ENCODE assay signal across 11 cellular contexts in the genomic region with DNA sequence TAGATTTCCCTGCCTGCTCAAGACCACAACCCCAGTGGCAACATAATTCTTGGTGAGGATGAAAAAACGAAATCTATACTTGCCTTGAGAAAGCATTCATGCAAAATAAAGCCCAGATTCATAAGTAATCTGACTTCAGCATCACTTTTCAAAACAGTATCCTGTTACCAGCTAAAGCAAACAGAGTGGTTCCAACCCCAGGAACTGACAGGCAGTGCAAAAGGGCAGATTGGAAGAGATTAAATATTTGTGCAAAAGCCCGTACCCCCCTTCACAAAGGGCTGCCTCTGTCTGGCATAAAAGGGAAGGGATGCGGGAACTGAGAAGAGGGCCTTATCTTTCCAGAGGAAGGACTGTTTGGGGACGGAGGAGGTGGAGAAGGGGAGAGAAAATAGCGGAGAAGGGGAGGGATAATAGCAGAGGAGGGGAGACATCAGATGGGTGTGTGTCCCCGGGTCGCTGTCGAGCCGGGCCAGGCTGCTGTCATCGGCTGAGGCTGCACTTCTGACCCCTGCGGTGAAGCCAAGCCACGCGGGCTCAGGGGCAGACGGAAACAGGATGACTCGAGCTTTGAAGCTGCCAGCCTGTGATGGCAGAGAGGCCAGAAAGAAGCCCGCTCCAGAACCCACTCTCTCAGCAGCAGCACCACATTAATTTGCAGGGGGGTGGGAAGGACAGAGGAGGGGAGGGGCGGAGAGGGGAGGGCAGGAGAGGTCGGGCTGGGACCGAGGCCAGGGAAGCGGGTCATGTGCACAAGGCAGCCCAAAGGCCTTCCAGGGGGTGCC. TPM values are rescaled to one million over a fixed set of nuclear protein-coding genes. Genes with fewer than 3 reads are reported as not detected.
DNase-seq lines count a peak whose midpoint lies in the region; ATAC-seq and TF ChIP-seq lines count a peak whose summit lies in the region.
"Not testable (repeated sequence)": the region's sequence is repeated elsewhere in the genome, so short reads cannot be mapped to it uniquely, and the experiment has no call there.
"Had no signal": no experiment of that assay in that cellular context is flagged by ENCODE, and none has a peak within 500 bp of the region (broad histone marks: within the 10 kb centered on the region; RNA-seq: fewer than 3 reads in every experiment).

No MANE protein-coding gene starts in this region.

- not testable (repeated sequence) for H3K23ac ChIP-seq in trophoblast cell (ENCODE audit: low read length)

- peak; percentile 35 for ATAC-seq in T-helper 17 cell
- ATAC-seq in right lobe of liver, result peak; percentile 81 to 91 (median 84)

- not testable (repeated sequence) for H3K36me3 Mint-ChIP-seq in T-helper 17 cell (ENCODE audit: low read depth)

- not testable (repeated sequence) for H2BK12ac ChIP-seq in trophoblast cell (ENCODE audit: low read length)

- peaks cover 62% of the 10 kb centered on the region for H3K27me3 Mint-ChIP-seq in T-helper 17 cell

- WGBS in adrenal gland, 4 donors, result 19 to 40% (median 24%) methylated on average over 14 to 20 of the region's 20 CpGs
- WGBS in right lobe of liver (ENCODE audit: insufficient coverage, low coverage, low lambda C conversion rate, missing lambda C conversion rate), result 2% methylated on average over 14 of the region's 20 CpGs
- WGBS in trophoblast cell (ENCODE audit: extremely low coverage, insufficient coverage, insufficient read length), result no CpG with 5 or more reads among the region's 20 CpGs

- not testable (repeated sequence) for H3K9ac ChIP-seq in trophoblast cell (ENCODE audit: low read length)

- H3K27ac ChIP-seq in adrenal gland, uterus: not testable (repeated sequence)
- H3K27ac ChIP-seq in right lobe of liver (peak overlapping the region; percentile 70 to 92 (median 86)), trophoblast cell (ENCODE audit: low read depth, low read length) (peak overlapping the region; percentile 44)

- H3K4me3 ChIP-seq in adrenal gland; trophoblast cell (ENCODE audit: low read depth, low read length); uterus: not testable (repeated sequence)
- H3K4me3 ChIP-seq in right lobe of liver, result peak overlapping the region; percentile 12 to 48 (median 41)

- not testable (repeated sequence) for H4K8ac ChIP-seq in trophoblast cell (ENCODE audit: low read depth, low read length)

- not testable (repeated sequence) for H3K4ac ChIP-seq in trophoblast cell (ENCODE audit: low read depth, low read length)

- TF ChIP-seq POLR2A in adrenal gland (IDR thresholded peaks at IDR 0.05); uterus (IDR thresholded peaks at IDR 0.05): not testable (repeated sequence)
- TF ChIP-seq POLR2A in right lobe of liver (IDR thresholded peaks at IDR 0.05), result peak; percentile 41

- intact Hi-C loops in adrenal gland (cut with DNase I), result loop anchor here in 1 of 2 donors (5.0 kb wide), 1 partner anchor 666 kb away; no protein-coding TSS in a partner anchor
- intact Hi-C loops in right lobe of liver (cut with DNase I); uterus (cut with DNase I; ENCODE audit: low total_unique reads): not testable (repeated sequence)

- H3K4me2 ChIP-seq in trophoblast cell (ENCODE audit: low read length), result not testable (repeated sequence)

- not testable (repeated sequence) for H3K9me3 ChIP-seq in T-helper 17 cell (ENCODE audit: control insufficient read depth, low read length, poor library complexity, severe bottlenecking); adrenal gland (replicated peaks in 1 of 3); right lobe of liver; trophoblast cell (ENCODE audit: insufficient read depth, low read depth, low read length); uterus

- not testable (repeated sequence) for H3K14ac ChIP-seq in trophoblast cell (ENCODE audit: low read length)

- TF ChIP-seq CTCF in adrenal gland (IDR thresholded peaks at IDR 0.05); right lobe of liver (IDR thresholded peaks at IDR 0.05); uterus (IDR thresholded peaks at IDR 0.05): not testable (repeated sequence)

- H3K27ac Mint-ChIP-seq in T-helper 17 cell, result peak overlapping the region; percentile 78

- not testable (repeated sequence) for H3K4me1 ChIP-seq in adrenal gland (replicated peaks in 1 of 2); trophoblast cell (ENCODE audit: control insufficient read depth in 1 of 2, insufficient read depth in 2 of 2, low read length in 2 of 2); uterus
- peaks cover 0 to 60% (median 28%) of the 10 kb centered on the region in 4 donors for H3K4me1 ChIP-seq in right lobe of liver

- not testable (repeated sequence) for H2AFZ ChIP-seq in trophoblast cell (ENCODE audit: insufficient read depth, low read length, poor library complexity)

- H2BK5ac ChIP-seq in trophoblast cell (ENCODE audit: low read depth, low read length, poor library complexity), result not testable (repeated sequence)

- not testable (repeated sequence) for H3K36me3 ChIP-seq in adrenal gland (replicated peaks in 1 of 2); right lobe of liver; trophoblast cell (ENCODE audit: control insufficient read depth in 1 of 2, insufficient read depth in 2 of 2, low read length in 2 of 2); uterus

- H3K18ac ChIP-seq in trophoblast cell (ENCODE audit: low read length), result not testable (repeated sequence)

- H4K12ac ChIP-seq in trophoblast cell (ENCODE audit: low read depth, low read length), result not testable (repeated sequence)

- not testable (repeated sequence) for H2AK5ac ChIP-seq in trophoblast cell (ENCODE audit: low read length)

- not testable (repeated sequence) for H3K27me3 ChIP-seq in adrenal gland; right lobe of liver; trophoblast cell (ENCODE audit: insufficient read depth, low read length); uterus

- not testable (repeated sequence) for H2BK120ac ChIP-seq in trophoblast cell (ENCODE audit: insufficient read depth, low read length, poor library complexity)

- not testable (repeated sequence) for H3K79me1 ChIP-seq in trophoblast cell (ENCODE audit: low read length)

- DNase-seq in GF-D8 (lab: John Stamatoyannopoulos, UW), result peak; percentile 5
- peak; percentile 30 for DNase-seq in NCI-H2107 treated with DMSO at 0.1 percent for 48 hours (lab: John Stamatoyannopoulos, UW; ENCODE audit: unreplicated experiment)
- DNase-seq in T-helper 17 cell, trophoblast cell: not testable (repeated sequence)
- peak in 4 of 7 donors; percentile 17 to 54 (median 22) for DNase-seq in adrenal gland
- DNase-seq in foreskin melanocyte, result peak; percentile 18
- peak; percentile 89 to 97 (median 92) for DNase-seq in right lobe of liver
- DNase-seq in uterus, result peak; percentile 24 to 38

- not testable (repeated sequence) for H3K79me2 ChIP-seq in trophoblast cell (ENCODE audit: control insufficient read depth, insufficient read depth, low read length, poor library complexity)

- H3K4me1 Mint-ChIP-seq in T-helper 17 cell, result not testable (repeated sequence)

- H3K4me3 Mint-ChIP-seq in T-helper 17 cell, result peak overlapping the region; percentile 75

- H4K91ac ChIP-seq in trophoblast cell (ENCODE audit: low read depth, low read length), result not testable (repeated sequence)

RNA-seq across cellular contexts. Expression of a gene that starts 29.5 kb away (rescaled TPM):
- not detected for total RNA-seq in T-helper 17 cell
- not detected for total RNA-seq in adrenal gland
- not detected for polyA plus RNA-seq in adrenal gland
- not detected for total RNA-seq in right lobe of liver
- polyA plus RNA-seq in trophoblast cell (2013), result 0.05 and 0.07 TPM in 2 replicates
- not detected for total RNA-seq in uterus
- total RNA-seq: dermis microvascular lymphatic vessel endothelial cell, occipital lobe, tibial nerve had no signal
